10 cellular contexts compared by ENCODE assay signal in genomic region chr1:17831619-17832018, GRCh38.
DNase-seq lines count a peak whose midpoint lies in the region; ATAC-seq and TF ChIP-seq lines count a peak whose summit lies in the region.
"Had no signal": no experiment of that assay in that cellular context is flagged by ENCODE, and none has a peak within 500 bp of the region (broad histone marks: within the 10 kb centered on the region; RNA-seq: fewer than 3 reads in every experiment).

No MANE protein-coding gene starts in this region.

- no peaks in the 10 kb centered on the region for H3K9me3 ChIP-seq in CD4-positive, alpha-beta memory T cell (ENCODE audit: control insufficient read depth in 1 of 2, low read length in 2 of 2)
- H3K9me3 ChIP-seq in CD4-positive, alpha-beta T cell (ENCODE audit: control insufficient read depth, low read length) = no peaks in the 10 kb centered on the region
- H3K9me3 ChIP-seq: stomach had no signal

- H4K8ac ChIP-seq in mesendoderm (ENCODE audit: low read depth, low read length) = no peak overlapping the region

- no peak overlapping the region for H2BK120ac ChIP-seq in mesendoderm (ENCODE audit: low read depth, low read length)

- no peak overlapping the region for H2BK15ac ChIP-seq in mesendoderm (replicated peaks; ENCODE audit: low read depth)

- no peak overlapping the region for H3K23ac ChIP-seq in mesendoderm (ENCODE audit: low read length)

- no peak overlapping the region for H2BK5ac ChIP-seq in mesendoderm (ENCODE audit: low read length)

- H3K27me3 ChIP-seq in mesendoderm (ENCODE audit: insufficient read depth, low read length, poor library complexity) = no peaks in the 10 kb centered on the region
- H3K27me3 ChIP-seq in CD4-positive, alpha-beta memory T cell (ENCODE audit: insufficient read depth, low read length) = no peaks in the 10 kb centered on the region
- no peaks in the 10 kb centered on the region for H3K27me3 ChIP-seq in CD4-positive, alpha-beta T cell (ENCODE audit: control insufficient read depth, insufficient read depth, low read length)

- CTCF ChIA-PET in CD4-positive, alpha-beta memory T cell (lab: Charles Lee; ENCODE audit: partially characterized antibody) = no interaction called here
- CTCF ChIA-PET in CD4-positive, alpha-beta T cell (lab: Charles Lee) = no interaction called here

- H3K9ac ChIP-seq in mesendoderm (ENCODE audit: low read length) = no peak overlapping the region
- H3K9ac ChIP-seq: parathyroid adenoma had no signal

- no peak overlapping the region for H3K4me2 ChIP-seq in mesendoderm (ENCODE audit: low read length)

- POLR2A ChIA-PET in CD4-positive, alpha-beta memory T cell (lab: Charles Lee; ENCODE audit: partially characterized antibody) = no interaction called here
- POLR2A ChIA-PET in CD4-positive, alpha-beta T cell (lab: Charles Lee) = no interaction called here

- no peak overlapping the region for H3K4me3 Mint-ChIP-seq in CD4-positive, alpha-beta memory T cell
- no peak overlapping the region for H3K4me3 Mint-ChIP-seq in CD4-positive, alpha-beta T cell

- no peaks in the 10 kb centered on the region for H3K79me1 ChIP-seq in mesendoderm (ENCODE audit: low read length)

- no peaks in the 10 kb centered on the region for H3K36me3 ChIP-seq in mesendoderm (ENCODE audit: control insufficient read depth, insufficient read depth, low read length)
- H3K36me3 ChIP-seq in CD4-positive, alpha-beta memory T cell (ENCODE audit: insufficient read depth, low read length) = no peaks in the 10 kb centered on the region
- H3K36me3 ChIP-seq: stomach had no signal

- peaks cover 12% of the 10 kb centered on the region in 2 donors for H3K27me3 Mint-ChIP-seq in CD4-positive, alpha-beta memory T cell
- H3K27me3 Mint-ChIP-seq in CD4-positive, alpha-beta T cell = peaks cover 64% of the 10 kb centered on the region

- no CpG with 5 or more reads among the region's 7 CpGs for WGBS in mesendoderm (ENCODE audit: extremely low coverage, insufficient coverage, low lambda C conversion rate)

- no peak overlapping the region for H3K56ac ChIP-seq in mesendoderm (ENCODE audit: low read length)

- H3K36me3 Mint-ChIP-seq in CD4-positive, alpha-beta memory T cell = no peaks in the 10 kb centered on the region
- H3K36me3 Mint-ChIP-seq in CD4-positive, alpha-beta T cell (ENCODE audit: low read depth) = no peaks in the 10 kb centered on the region

- intact Hi-C loops in CD4-positive, alpha-beta memory T cell (cut with micrococcal nuclease) = no loop called here
- intact Hi-C loops in CD4-positive, alpha-beta T cell (cut with DNase I, micrococcal nuclease) = no loop called here

- no peak overlapping the region for H4K5ac ChIP-seq in mesendoderm (ENCODE audit: low read length)

- in situ Hi-C loops in T47D (cut with HindIII; ENCODE audit: low pct_unique_long_range_greater_than_20kb, low sequenced_read_pairs) = no loop called here

- peaks cover 3% of the 10 kb centered on the region for H3K4me1 ChIP-seq in mesendoderm (ENCODE audit: control insufficient read depth, low read depth, low read length)
- no peaks in the 10 kb centered on the region for H3K4me1 ChIP-seq in CD4-positive, alpha-beta memory T cell (ENCODE audit: insufficient read depth, low read length)
- H3K4me1 ChIP-seq: parathyroid adenoma, stomach had no signal

- no peak overlapping the region for H3K4ac ChIP-seq in mesendoderm (ENCODE audit: low read depth, low read length)

- no peak overlapping the region for H3K4me3 ChIP-seq in mesendoderm (ENCODE audit: low read length)
- no peak overlapping the region for H3K4me3 ChIP-seq in CD4-positive, alpha-beta memory T cell (ENCODE audit: low read length in 2 of 2)
- H3K4me3 ChIP-seq: stomach had no signal

- no peak overlapping the region for H3K27ac ChIP-seq in mesendoderm (ENCODE audit: low read depth, low read length)
- H3K27ac ChIP-seq in CD4-positive, alpha-beta memory T cell (ENCODE audit: low read depth, low read length) = no peak overlapping the region
- no peak overlapping the region for H3K27ac ChIP-seq in CD4-positive, alpha-beta T cell (ENCODE audit: low read depth, low read length)
- H3K27ac ChIP-seq: parathyroid adenoma, stomach had no signal

- no peak for ATAC-seq in CD4-positive, alpha-beta T cell (ENCODE audit: poor library complexity)

- no peak overlapping the region for H3K27ac Mint-ChIP-seq in CD4-positive, alpha-beta memory T cell
- no peak overlapping the region for H3K27ac Mint-ChIP-seq in CD4-positive, alpha-beta T cell

- no peak for TF ChIP-seq CTCF in CD4-positive, alpha-beta T cell (IDR thresholded peaks at IDR 0.05)

- no peaks in the 10 kb centered on the region for H3K4me1 Mint-ChIP-seq in CD4-positive, alpha-beta memory T cell
- H3K4me1 Mint-ChIP-seq in CD4-positive, alpha-beta T cell (ENCODE audit: low read depth) = no peaks in the 10 kb centered on the region

- H3K79me2 ChIP-seq in mesendoderm (ENCODE audit: control insufficient read depth, insufficient read depth, low read length) = no peaks in the 10 kb centered on the region
- H3K79me2 ChIP-seq: parathyroid adenoma had no signal

- no peak overlapping the region for H3K18ac ChIP-seq in mesendoderm (ENCODE audit: low read length)

- H2AK5ac ChIP-seq in mesendoderm (ENCODE audit: low read length) = no peak overlapping the region

- no peaks in the 10 kb centered on the region for H3K9me3 Mint-ChIP-seq in CD4-positive, alpha-beta memory T cell
- H3K9me3 Mint-ChIP-seq in CD4-positive, alpha-beta T cell = no peaks in the 10 kb centered on the region

- peak; percentile 30 for DNase-seq in GM04504 (ENCODE audit: low read depth)
- DNase-seq in LHCN-M2 (ENCODE audit: low read depth) = peak; percentile 43
- peak; percentile 36 to 79 for DNase-seq in T47D (ENCODE audit: low read depth in 1 of 2, low spot score in 1 of 2)
- DNase-seq in mesendoderm = peak; percentile 85
- DNase-seq in NCI-H187 (lab: John Stamatoyannopoulos, UW) = no peak
- no peak for DNase-seq in NCI-H748 treated with DMSO at 0.1 percent for 48 hours (lab: John Stamatoyannopoulos, UW)
- no peak for DNase-seq in CD4-positive, alpha-beta memory T cell
- no peak for DNase-seq in CD4-positive, alpha-beta T cell
- DNase-seq: stomach had no signal

Comparison
In these comparisons a context has a peak if more than half of its experiments do, and no peak if none do; other contexts are left out.
1. DNase-seq: peak in GM04504 (single experiment), LHCN-M2 (single experiment), T47D (2 of 2) and mesendoderm (single experiment); none in NCI-H187 (0 of 2), NCI-H748 treated with DMSO at 0.1 percent for 48 hours (single experiment), CD4-positive, alpha-beta memory T cell (0 of 5) and CD4-positive, alpha-beta T cell (0 of 10).